10 cellular contexts compared by ENCODE assay signal in genomic region chr17:41863074-41863843, GRCh38. TPM values are rescaled to one million over a fixed set of nuclear protein-coding genes. Genes with fewer than 3 reads are reported as not detected.
DNase-seq lines count a peak whose midpoint lies in the region; ATAC-seq and TF ChIP-seq lines count a peak whose summit lies in the region.
"Had no signal": no experiment of that assay in that cellular context is flagged by ENCODE, and none has a peak within 500 bp of the region (broad histone marks: within the 10 kb centered on the region; RNA-seq: fewer than 3 reads in every experiment).

No MANE protein-coding gene starts in this region.

- TF ChIP-seq EP300 in neural cell (conservative IDR thresholded peaks at IDR 0.05; ENCODE audit: poor library complexity, severe bottlenecking) = no peak

- TF ChIP-seq CTCF in AG09309 (IDR thresholded peaks at IDR 0.05; ENCODE audit: control insufficient read depth, insufficient read depth, low read depth, low read length, missing control alignments) (no peak), neural cell (IDR thresholded peaks at IDR 0.05; ENCODE audit: poor library complexity, severe bottlenecking) (no peak)

- no peaks in the 10 kb centered on the region for H3F3A ChIP-seq in neural cell (ENCODE audit: insufficient read depth, low read length, poor library complexity, severe bottlenecking)

- H3K9ac ChIP-seq in Karpas-422 (ENCODE audit: low read length) (peak overlapping the region; percentile 93), adipocyte (ENCODE audit: low read length) (peak overlapping the region; percentile 96), neural cell (ENCODE audit: low read length) (peak overlapping the region; percentile 91)

- H3K9me2 ChIP-seq in Karpas-422 (replicated peaks; ENCODE audit: insufficient read depth, low read length) (no peaks in the 10 kb centered on the region), neural cell (ENCODE audit: insufficient read depth, low read length) (no peaks in the 10 kb centered on the region)

- H3K4me3 ChIP-seq in AG09309 (ENCODE audit: control insufficient read depth, low read depth, low read length) (peak overlapping the region; percentile 16), Karpas-422 (ENCODE audit: low read length) (peak overlapping the region; percentile 90), adipocyte (ENCODE audit: low read length) (peak overlapping the region; percentile 92), neural cell (ENCODE audit: low read length) (peak overlapping the region; percentile 95)

- no peak for ATAC-seq in left colon
- ATAC-seq in GM18502 (IDR thresholded peaks at IDR 0.05; ENCODE audit: poor library complexity, unreplicated experiment) = no peak

- peaks cover 31% of the 10 kb centered on the region for H3K4me1 ChIP-seq in Karpas-422 (ENCODE audit: low read length)
- H3K4me1 ChIP-seq in adipocyte (ENCODE audit: control insufficient read depth, insufficient read depth, low read length) = peaks cover 14% of the 10 kb centered on the region

- H3K4me2 ChIP-seq in Karpas-422 (ENCODE audit: low read depth, low read length, poor library complexity, severe bottlenecking) = peak overlapping the region; percentile 87
- peak overlapping the region; percentile 69 for H3K4me2 ChIP-seq in neural cell (ENCODE audit: low read length)

- H3K27me3 ChIP-seq in Karpas-422 (ENCODE audit: low read length) (no peaks in the 10 kb centered on the region), adipocyte (replicated peaks; ENCODE audit: control insufficient read depth, insufficient read depth, low read length) (no peaks in the 10 kb centered on the region), neural cell (ENCODE audit: insufficient read depth, low read depth, low read length) (no peaks in the 10 kb centered on the region)

- H4K20me1 ChIP-seq in Karpas-422 (ENCODE audit: insufficient read depth, low read depth, low read length) = peaks cover 16% of the 10 kb centered on the region; the same call in 1 of the 2 replicates
- no peaks in the 10 kb centered on the region for H4K20me1 ChIP-seq in neural cell (ENCODE audit: insufficient read depth)

- H3K9me3 ChIP-seq in Karpas-422 (ENCODE audit: low read length) (no peaks in the 10 kb centered on the region), adipocyte (ENCODE audit: control insufficient read depth, low read length) (no peaks in the 10 kb centered on the region), neural cell (ENCODE audit: low read length) (no peaks in the 10 kb centered on the region)

- DNase-seq in AG09309 (ENCODE audit: low read depth) = no peak
- DNase-seq in Karpas-422 = no peak
- no peak for DNase-seq in adipocyte (ENCODE audit: low read depth)
- no peak for DNase-seq in left colon
- no peak for DNase-seq in DMS 273 treated with DMSO at 0.1 percent for 48 hours (lab: John Stamatoyannopoulos, UW)
- no peak for DNase-seq in NCI-H1436 treated with DMSO at 0.1 percent for 48 hours (lab: John Stamatoyannopoulos, UW)

- no peak for TF ChIP-seq RAD21 in neural cell (conservative IDR thresholded peaks at IDR 0.05)

- intact Hi-C loops in left colon (cut with DNase I, micrococcal nuclease) = no loop called here

- H3K79me2 ChIP-seq in Karpas-422 (ENCODE audit: low read length) (peaks cover 65% of the 10 kb centered on the region), neural cell (replicated peaks; ENCODE audit: insufficient read depth, low read length) (peaks cover 49% of the 10 kb centered on the region)

- H3K36me3 ChIP-seq in Karpas-422 (ENCODE audit: insufficient read depth, low read length) = peaks cover 4% of the 10 kb centered on the region
- H3K36me3 ChIP-seq in adipocyte (ENCODE audit: control insufficient read depth, insufficient read depth, low read length, severe bottlenecking) = peaks cover 17% of the 10 kb centered on the region
- H3K36me3 ChIP-seq in neural cell (ENCODE audit: insufficient read depth, low read length) = no peaks in the 10 kb centered on the region

- H3K27ac ChIP-seq in Karpas-422 (ENCODE audit: low read length) (no peak overlapping the region), neural cell (ENCODE audit: low read length) (peak overlapping the region; percentile 96)

- H2AFZ ChIP-seq in Karpas-422 (ENCODE audit: low read length) (no peak overlapping the region), neural cell (ENCODE audit: low read depth, low read length) (no peak overlapping the region)

TF ChIP-seq in neural cell, 6 proteins besides CTCF, POLR2A, EP300 and RAD21:
- TF ChIP-seq EZH2 (IDR thresholded peaks at IDR 0.05; ENCODE audit: borderline replicate concordance, insufficient read depth, low read length, poor library complexity, severe bottlenecking) (no peak), REST (IDR thresholded peaks at IDR 0.05; ENCODE audit: borderline replicate concordance) (peak; percentile 12), SMC3 (conservative IDR thresholded peaks at IDR 0.05; ENCODE audit: poor library complexity) (no peak), MXI1 (conservative IDR thresholded peaks at IDR 0.05; ENCODE audit: poor library complexity, severe bottlenecking) (no peak), POLR2AphosphoS5 (IDR thresholded peaks at IDR 0.05) (no peak)

RNA-seq across cellular contexts. Expression of gene KLHL11, which starts 2.0 kb away (rescaled TPM):
- 14.3 and 19.0 TPM in 2 replicates for total RNA-seq in Karpas-422 (2014; rRNA removed; shearing (Covaris generic); ENCODE audit: low replicate concordance)
- polyA plus RNA-seq in neural cell = 30.3 and 31.1 TPM in 2 replicates
- polyA minus RNA-seq in neural cell = 94.0 and 102 TPM in 2 replicates
- total RNA-seq in left colon = 1 to 10 TPM; 6.5 to 8.9 TPM

RNA-seq across cellular contexts. Expression of gene KLHL10, which starts 25.6 kb away (rescaled TPM):
- total RNA-seq in Karpas-422 (2014; rRNA removed; shearing (Covaris generic); ENCODE audit: low replicate concordance) = 0.29 TPM in 1 of 2 replicates, not detected in the other
- 0.22 TPM in 1 of 2 replicates, not detected in the other for polyA plus RNA-seq in neural cell
- not detected in 2 replicates for polyA minus RNA-seq in neural cell
- total RNA-seq in left colon = not detected
- total RNA-seq: HT-29, mononuclear cell had no signal

RNA-seq across cellular contexts. Expression of gene NT5C3B, which starts 27.2 kb away (rescaled TPM):
- 10.5 and 17.8 TPM in 2 replicates for total RNA-seq in Karpas-422 (2014; rRNA removed; shearing (Covaris generic); ENCODE audit: low replicate concordance)
- polyA plus RNA-seq in neural cell = 272 and 281 TPM in 2 replicates
- polyA minus RNA-seq in neural cell = 169 and 177 TPM in 2 replicates
- total RNA-seq in left colon = 10 to 100 TPM; 16.0 to 18.8 TPM

RNA-seq across cellular contexts. Expression of gene FKBP10, which starts 50.5 kb away (rescaled TPM):
- 0.54 and 1.9 TPM in 2 replicates for total RNA-seq in Karpas-422 (2014; rRNA removed; shearing (Covaris generic); ENCODE audit: low replicate concordance)
- polyA plus RNA-seq in neural cell = 3.5 and 7.6 TPM in 2 replicates
- 2.9 and 3.1 TPM in 2 replicates for polyA minus RNA-seq in neural cell
- 10 to 100 TPM in 1 of 2 donors, 1 to 10 TPM in 1; 4.2 to 10.8 TPM for total RNA-seq in left colon

RNA-seq across cellular contexts. Expression of gene P3H4, which starts 51.5 kb away (rescaled TPM):
- total RNA-seq in Karpas-422 (2014; rRNA removed; shearing (Covaris generic); ENCODE audit: low replicate concordance) = 0.61 TPM in 1 of 2 replicates, not detected in the other
- polyA plus RNA-seq in neural cell = 17.8 and 20.5 TPM in 2 replicates
- polyA minus RNA-seq in neural cell = 17.0 and 20.7 TPM in 2 replicates
- total RNA-seq in left colon = 10 to 100 TPM; 10.7 to 15.3 TPM

Comparison
In these comparisons a context has a peak if more than half of its experiments do, and no peak if none do; other contexts are left out.
1. H3K4me3 ChIP-seq: peak in every context shown above with its lines; median percentile 95 in neural cell; 92 in adipocyte; 90 in Karpas-422; 16 in AG09309.